10 cellular contexts compared by ENCODE assay signal in genomic region chr10:62093863-62094291, GRCh38.
DNase-seq lines count a peak whose midpoint lies in the region; ATAC-seq and TF ChIP-seq lines count a peak whose summit lies in the region.
"Had no signal": no experiment of that assay in that cellular context is flagged by ENCODE, and none has a peak within 500 bp of the region (broad histone marks: within the 10 kb centered on the region; RNA-seq: fewer than 3 reads in every experiment).

No MANE protein-coding gene starts in this region.

- H3K27ac ChIP-seq in foreskin keratinocyte (no peak overlapping the region), neural progenitor cell (no peak overlapping the region), endodermal cell (ENCODE audit: low read depth, low read length) (no peak overlapping the region)

- H3K27me3 ChIP-seq in foreskin keratinocyte (no peaks in the 10 kb centered on the region), neural progenitor cell (no peaks in the 10 kb centered on the region), endodermal cell (ENCODE audit: control insufficient read depth, insufficient read depth, low read length, poor library complexity, severe bottlenecking) (no peaks in the 10 kb centered on the region)

- H4K20me1 ChIP-seq in neural progenitor cell (ENCODE audit: low read depth) = no peaks in the 10 kb centered on the region

- WGBS in endodermal cell (ENCODE audit: insufficient coverage in 1 of 2, insufficient read length in 1 of 2), 2 experiments = 87 to 89% methylated on average over 3 to 4 of the region's 4 CpGs

- H3K79me2 ChIP-seq in neural progenitor cell (ENCODE audit: low read depth) = no peaks in the 10 kb centered on the region

- H3K4me3 ChIP-seq in neural progenitor cell (no peak overlapping the region), endodermal cell (ENCODE audit: low read length) (no peak overlapping the region)

- no peak for TF ChIP-seq CTCF in foreskin keratinocyte (conservative IDR thresholded peaks at IDR 0.05)
- no peak for TF ChIP-seq CTCF in neural progenitor cell (IDR thresholded peaks at IDR 0.05)
- TF ChIP-seq CTCF in endodermal cell (conservative IDR thresholded peaks at IDR 0.05) = no peak

- H3K36me3 Mint-ChIP-seq in neural progenitor cell (peaks cover 21% of the 10 kb centered on the region), endodermal cell (ENCODE audit: low read depth) (peaks cover 3% of the 10 kb centered on the region)

- H3K4me1 Mint-ChIP-seq in neural progenitor cell (peaks cover 17% of the 10 kb centered on the region), endodermal cell (no peaks in the 10 kb centered on the region)

- H3K27me3 Mint-ChIP-seq in neural progenitor cell (ENCODE audit: insufficient read depth, low read depth) = peaks cover 3% of the 10 kb centered on the region
- no peaks in the 10 kb centered on the region for H3K27me3 Mint-ChIP-seq in endodermal cell (ENCODE audit: insufficient read depth)

- H3K27ac Mint-ChIP-seq in neural progenitor cell (no peak overlapping the region), endodermal cell (no peak overlapping the region)

- no peak overlapping the region for H3K9ac ChIP-seq in neural progenitor cell
- H3K9ac ChIP-seq in endodermal cell (ENCODE audit: extremely low read depth, low read length, poor library complexity, severe bottlenecking) = no peak overlapping the region

- no peak for ATAC-seq in foreskin keratinocyte
- ATAC-seq in GM21528 (IDR thresholded peaks at IDR 0.05; ENCODE audit: low FRiP score, unreplicated experiment) = no peak
- ATAC-seq in HG03025 (IDR thresholded peaks at IDR 0.05; ENCODE audit: low FRiP score, unreplicated experiment) = no peak

- H3F3A ChIP-seq in neural progenitor cell (ENCODE audit: low read depth) = no peaks in the 10 kb centered on the region

- H3K9me3 Mint-ChIP-seq in neural progenitor cell (no peaks in the 10 kb centered on the region), endodermal cell (no peaks in the 10 kb centered on the region)

- H3K9me3 ChIP-seq in neural progenitor cell (ENCODE audit: low read depth) = no peaks in the 10 kb centered on the region
- no peaks in the 10 kb centered on the region for H3K9me3 ChIP-seq in endodermal cell (ENCODE audit: control insufficient read depth, low read length)

- DNase-seq in Daoy (ENCODE audit: low read depth) (peak; percentile 51), SK-MEL-5 (ENCODE audit: low read depth, low spot score) (peak; percentile 26), foreskin keratinocyte (peak; percentile 32 to 72), renal cortical epithelial cell (ENCODE audit: low read depth) (peak; percentile 83), neural progenitor cell (ENCODE audit: low spot score) (no peak), endodermal cell (no peak)
- DNase-seq: activated CD4-positive, alpha-beta T cell treated with anti-CD3 and anti-CD28 coated beads, Interleukin-2, amount 50 U/mL, for 4 hours; NCI-H510A treated with DMSO at 0.1 percent for 48 hours had no signal

- H3K4me1 ChIP-seq in foreskin keratinocyte (peaks cover 3% of the 10 kb centered on the region), neural progenitor cell (peaks cover 9% of the 10 kb centered on the region), endodermal cell (ENCODE audit: control insufficient read depth, insufficient read depth, low read length) (no peaks in the 10 kb centered on the region)

- H2AFZ ChIP-seq in neural progenitor cell (replicated peaks) = no peak overlapping the region

- H3K36me3 ChIP-seq in neural progenitor cell (no peaks in the 10 kb centered on the region), endodermal cell (ENCODE audit: control insufficient read depth, insufficient read depth, low read length) (no peaks in the 10 kb centered on the region)

- H3K4me2 ChIP-seq in neural progenitor cell = no peak overlapping the region

- in situ Hi-C loops in SK-MEL-5 (cut with HindIII; ENCODE audit: low pct_unique_long_range_greater_than_20kb, low sequenced_read_pairs) = no loop called here

- H3K4me3 Mint-ChIP-seq in neural progenitor cell (no peak overlapping the region), endodermal cell (no peak overlapping the region)

Comparison
In these comparisons a context has a peak if more than half of its experiments do, and no peak if none do; other contexts are left out.
1. DNase-seq: peak in Daoy (single experiment), SK-MEL-5 (single experiment), foreskin keratinocyte (2 of 2) and renal cortical epithelial cell (single experiment); none in neural progenitor cell (single experiment) and endodermal cell (single experiment).